ENCODE assay signal across 9 cellular contexts in genomic region chrX:72180539-72180938, GRCh38.
DNase-seq lines count a peak whose midpoint lies in the region; ATAC-seq, FAIRE-seq and TF ChIP-seq lines count a peak whose summit lies in the region.
"Had no signal": no experiment of that assay in that cellular context is flagged by ENCODE, and none has a peak within 500 bp of the region (broad histone marks: within the 10 kb centered on the region; RNA-seq: fewer than 3 reads in every experiment).

No MANE protein-coding gene starts in this region.

- TF ChIP-seq CTCF in D721Med (IDR thresholded peaks at IDR 0.05; ENCODE audit: insufficient read depth, missing control alignments) = no peak
- TF ChIP-seq CTCF in Loucy (conservative IDR thresholded peaks at IDR 0.05; ENCODE audit: low read length) = no peak

- H2AFZ ChIP-seq in Loucy (ENCODE audit: low read length) = peak overlapping the region; percentile 64; the same call in 1 of the 2 replicates

- no peak for ATAC-seq in HG02970 (IDR thresholded peaks at IDR 0.05; ENCODE audit: low FRiP score, unreplicated experiment)
- ATAC-seq in GM18511 (IDR thresholded peaks at IDR 0.05; ENCODE audit: unreplicated experiment) = no peak
- no peak for ATAC-seq in HG02678 (IDR thresholded peaks at IDR 0.05; ENCODE audit: unreplicated experiment)

- H3K27me3 ChIP-seq in Loucy (ENCODE audit: insufficient read depth, low read length, poor library complexity, severe bottlenecking) (no peaks in the 10 kb centered on the region), rectal smooth muscle tissue (ENCODE audit: control insufficient read depth, insufficient read depth, low read length) (no peaks in the 10 kb centered on the region)
- H3K27me3 ChIP-seq in effector memory CD4-positive, alpha-beta T cell (replicated peaks; ENCODE audit: control insufficient read depth, insufficient read depth, low read length, poor library complexity, severe bottlenecking) = no peaks in the 10 kb centered on the region

- H3K4me3 ChIP-seq in Loucy (ENCODE audit: low read length, poor library complexity, severe bottlenecking) (peak overlapping the region; percentile 94), rectal smooth muscle tissue (ENCODE audit: low read length) (peak overlapping the region; percentile 82)
- peak overlapping the region; percentile 66 for H3K4me3 ChIP-seq in effector memory CD4-positive, alpha-beta T cell (ENCODE audit: insufficient read depth, low read depth, low read length, poor library complexity, severe bottlenecking)

- DNase-seq in D721Med (ENCODE audit: insufficient read length, low spot score) = no peak
- no peak for DNase-seq in effector memory CD4-positive, alpha-beta T cell
- no peak for DNase-seq in inferior parietal cortex (ENCODE audit: extremely low spot score)
- DNase-seq: activated naive CD4-positive, alpha-beta T cell treated with anti-CD3 and anti-CD28 coated beads for 36 hours had no signal

- H3K4me2 ChIP-seq in Loucy (ENCODE audit: low read depth, low read length, poor library complexity, severe bottlenecking) = peak overlapping the region; percentile 76

- no peaks in the 10 kb centered on the region for H3K9me2 ChIP-seq in Loucy (replicated peaks; ENCODE audit: low read depth, low read length)

- H3K36me3 ChIP-seq in Loucy (ENCODE audit: insufficient read depth, low read length) (no peaks in the 10 kb centered on the region), rectal smooth muscle tissue (ENCODE audit: control insufficient read depth, insufficient read depth, low read length) (no peaks in the 10 kb centered on the region)
- no peaks in the 10 kb centered on the region for H3K36me3 ChIP-seq in effector memory CD4-positive, alpha-beta T cell (ENCODE audit: control insufficient read depth, insufficient read depth, low read length)

- H3K79me2 ChIP-seq in Loucy (ENCODE audit: insufficient read depth, low read length) = peaks cover 22% of the 10 kb centered on the region

- peak overlapping the region; percentile 91 for H3K9ac ChIP-seq in Loucy (ENCODE audit: low read depth, low read length, poor library complexity, severe bottlenecking)
- no peak overlapping the region for H3K9ac ChIP-seq in rectal smooth muscle tissue (ENCODE audit: low read length)

- no peaks in the 10 kb centered on the region for H3F3A ChIP-seq in Loucy (ENCODE audit: low read depth)

- peak overlapping the region; percentile 61 for H3K27ac ChIP-seq in effector memory CD4-positive, alpha-beta T cell (ENCODE audit: insufficient read depth, low read length, poor library complexity, severe bottlenecking)
- H3K27ac ChIP-seq in rectal smooth muscle tissue (ENCODE audit: low read depth, low read length) = peak overlapping the region; percentile 79

- FAIRE-seq in D721Med (lab: Jason Lieb, UNC) = peak; percentile 32

- no peaks in the 10 kb centered on the region for H3K9me3 ChIP-seq in Loucy (ENCODE audit: insufficient read depth, low read depth, low read length)
- no peaks in the 10 kb centered on the region for H3K9me3 ChIP-seq in effector memory CD4-positive, alpha-beta T cell (ENCODE audit: control insufficient read depth, low read length)

- peaks cover 5% of the 10 kb centered on the region for H3K4me1 ChIP-seq in Loucy (ENCODE audit: insufficient read depth, low read length, poor library complexity, severe bottlenecking)
- no peaks in the 10 kb centered on the region for H3K4me1 ChIP-seq in effector memory CD4-positive, alpha-beta T cell (ENCODE audit: control insufficient read depth, insufficient read depth, low read length, poor library complexity, severe bottlenecking)
- H3K4me1 ChIP-seq in rectal smooth muscle tissue (ENCODE audit: control insufficient read depth, insufficient read depth, low read length) = peaks cover 12% of the 10 kb centered on the region

- peaks cover 5% of the 10 kb centered on the region for H4K20me1 ChIP-seq in Loucy (ENCODE audit: insufficient read depth, low read length, poor library complexity, severe bottlenecking)
